ENCODE assay signal across 1 cellular context in genomic region chr3:121626495-121626894, GRCh38.
TF ChIP-seq lines count a peak whose summit lies in the region.

No MANE protein-coding gene starts in this region.

TF ChIP-seq in H1, 55 proteins besides CTCF, POLR2A, EP300 and RAD21:
- TF ChIP-seq TBP (IDR thresholded peaks at IDR 0.05; ENCODE audit: low read depth, low read length) (no peak), EZH2 (IDR thresholded peaks at IDR 0.05; ENCODE audit: low read depth, low read length, severe bottlenecking) (no peak), TAF1 (IDR thresholded peaks at IDR 0.05; ENCODE audit: low read depth, low read length) (no peak), BCL11A (IDR thresholded peaks at IDR 0.05; ENCODE audit: low read depth in 2 of 2, low read length in 2 of 2) (no peak), YY1 (IDR thresholded peaks at IDR 0.05; ENCODE audit: low read depth, low read length) (no peak), TCF12 (IDR thresholded peaks at IDR 0.05; ENCODE audit: low read depth, low read length) (no peak), SUZ12 (IDR thresholded peaks at IDR 0.05; ENCODE audit: low read length) (no peak), RBBP5 (IDR thresholded peaks at IDR 0.05; ENCODE audit: borderline replicate concordance, low read depth, low read length) (no peak), JUND (IDR thresholded peaks at IDR 0.05; ENCODE audit: low read length) (no peak), SIRT6 (IDR thresholded peaks at IDR 0.05; ENCODE audit: low read length) (no peak), ATF3 (IDR thresholded peaks at IDR 0.05; ENCODE audit: insufficient read depth, low read depth, low read length) (no peak), CHD1 (IDR thresholded peaks at IDR 0.05; ENCODE audit: low read depth, low read length) (no peak), TEAD4 (IDR thresholded peaks at IDR 0.05; ENCODE audit: low read depth, low read length) (no peak), SRF (IDR thresholded peaks at IDR 0.05; ENCODE audit: low read depth, low read length) (no peak), USF2 (IDR thresholded peaks at IDR 0.05; ENCODE audit: low read length) (no peak), BRCA1 (IDR thresholded peaks at IDR 0.05; ENCODE audit: low read depth, low read length) (no peak), SIN3A (conservative IDR thresholded peaks at IDR 0.05 in 1 of 2, IDR thresholded peaks at IDR 0.05 in 1 of 2; ENCODE audit: low read depth in 1 of 2, low read length in 2 of 2) (no peak), SP1 (IDR thresholded peaks at IDR 0.05; ENCODE audit: low read depth, low read length) (no peak)
